Comparison of ENCODE assay signal across 8 cellular contexts in the genomic region with DNA sequence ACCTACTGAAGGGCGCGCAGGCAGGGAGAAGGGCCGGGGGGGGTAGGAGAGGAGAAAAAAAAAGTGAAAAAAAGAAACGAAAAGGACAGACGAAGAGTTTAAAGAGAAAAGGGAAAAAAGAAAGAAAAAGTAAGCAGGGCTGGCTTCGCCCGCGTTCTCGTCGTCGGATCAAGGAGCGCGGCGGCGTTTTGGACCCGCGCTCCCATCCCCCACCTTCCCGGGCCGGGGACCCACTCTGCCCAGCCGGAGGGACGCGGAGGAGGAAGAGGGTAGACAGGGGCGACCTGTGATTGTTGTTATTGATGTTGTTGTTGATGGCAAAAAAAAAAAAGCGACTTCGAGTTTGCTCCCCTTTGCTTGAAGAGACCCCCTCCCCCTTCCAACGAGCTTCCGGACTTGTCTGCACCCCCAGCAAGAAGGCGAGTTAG. TPM values are rescaled to one million over a fixed set of nuclear protein-coding genes. Genes with fewer than 3 reads are reported as not detected.
DNase-seq lines count a peak whose midpoint lies in the region; ATAC-seq and TF ChIP-seq lines count a peak whose summit lies in the region.

No MANE protein-coding gene starts in this region.

- no peaks in the 10 kb centered on the region for H3K9me3 Mint-ChIP-seq in activated T-helper 17 cell treated with anti-CD3 and anti-CD28 coated beads, Interleukin-2, amount 50 U/mL, for 72 hours

- H3K4me1 Mint-ChIP-seq in activated T-helper 17 cell treated with anti-CD3 and anti-CD28 coated beads, Interleukin-2, amount 50 U/mL, for 72 hours, result peaks cover 8% of the 10 kb centered on the region

- no peak for TF ChIP-seq CTCF in AG04450 (IDR thresholded peaks at IDR 0.05; ENCODE audit: low read depth, low read length)
- no peak for TF ChIP-seq CTCF in suprapubic skin (IDR thresholded peaks at IDR 0.05)

- peak overlapping the region; percentile 95 for H3K4me3 ChIP-seq in AG04450 (ENCODE audit: low read depth, low read length)
- peak overlapping the region; percentile 67 for H3K4me3 ChIP-seq in suprapubic skin

- H3K27me3 ChIP-seq in AG04450 (ENCODE audit: control insufficient read depth, insufficient read depth, low read length) (no peaks in the 10 kb centered on the region), layer of hippocampus (ENCODE audit: control insufficient read depth, insufficient read depth, low read length) (no peaks in the 10 kb centered on the region), suprapubic skin (no peaks in the 10 kb centered on the region)

- H3K4me1 ChIP-seq in suprapubic skin, result peaks cover 20% of the 10 kb centered on the region

- H3K36me3 Mint-ChIP-seq in activated T-helper 17 cell treated with anti-CD3 and anti-CD28 coated beads, Interleukin-2, amount 50 U/mL, for 72 hours (ENCODE audit: low read depth), result peaks cover 9% of the 10 kb centered on the region

- WGBS in suprapubic skin, result under 1% methylated on average over 28 of the region's 28 CpGs

- peaks cover 47% of the 10 kb centered on the region for H3K27me3 Mint-ChIP-seq in activated T-helper 17 cell treated with anti-CD3 and anti-CD28 coated beads, Interleukin-2, amount 50 U/mL, for 72 hours

- peak overlapping the region; percentile 43 for H3K27ac Mint-ChIP-seq in activated T-helper 17 cell treated with anti-CD3 and anti-CD28 coated beads, Interleukin-2, amount 50 U/mL, for 72 hours

- CTCF ChIA-PET in AG04450 (lab: Charles Lee), result interaction anchor here (0.6 to 1.5 kb wide), 3 partner anchors 158 to 553 kb away, joined by 6 to 9 read pairs (median 6); no protein-coding TSS in a partner anchor

- TF ChIP-seq POLR2A in suprapubic skin (IDR thresholded peaks at IDR 0.05), result no peak

- peak overlapping the region; percentile 84 for H3K4me3 Mint-ChIP-seq in activated T-helper 17 cell treated with anti-CD3 and anti-CD28 coated beads, Interleukin-2, amount 50 U/mL, for 72 hours

- no peak for TF ChIP-seq EP300 in suprapubic skin (IDR thresholded peaks at IDR 0.05)

- H3K9me3 ChIP-seq in AG04450 (ENCODE audit: control insufficient read depth, insufficient read depth, low read length) (peaks cover 3% of the 10 kb centered on the region; the same call in 1 of the 2 replicates), suprapubic skin (no peaks in the 10 kb centered on the region)

- no peaks in the 10 kb centered on the region for H3K36me3 ChIP-seq in suprapubic skin

- ATAC-seq in activated T-helper 17 cell treated with anti-CD3 and anti-CD28 coated beads, Interleukin-2, amount 50 U/mL, for 72 hours (replicated peaks), result no peak
- ATAC-seq in HG03135 (IDR thresholded peaks at IDR 0.05; ENCODE audit: unreplicated experiment), result no peak

- H3K27ac ChIP-seq in AG04450 (ENCODE audit: low read depth, low read length) (peak overlapping the region; percentile 91), layer of hippocampus (ENCODE audit: low read depth, low read length) (peak overlapping the region; percentile 38), suprapubic skin (peak overlapping the region; percentile 93)

- POLR2A ChIA-PET in AG04450 (lab: Yijun Ruan, JAX), result interaction anchor here (0.7 to 1.9 kb wide), 6 partner anchors 71 to 1335 kb away, joined by 3 to 15 read pairs (median 4); no protein-coding TSS in a partner anchor

- DNase-seq in AG04450 (ENCODE audit: low read depth, low spot score) (no peak), GM19238 (ENCODE audit: insufficient read length, low spot score) (peak; percentile 22), suprapubic skin (ENCODE audit: low spot score in 2 of 2) (no peak), T-helper 9 cell (no peak), HK-2 (ENCODE audit: unreplicated experiment) (no peak)

RNA-seq across cellular contexts. Expression of a gene that starts 2.4 kb away (rescaled TPM):
- 29.1 and 33.5 TPM in 2 replicates for polyA plus RNA-seq in AG04450 (2011; rRNA removed)
- polyA minus RNA-seq in AG04450 (2011; rRNA and poly(A)+ RNA removed), result 23.2 and 31.6 TPM in 2 replicates
- 1 to 10 TPM in 1 of 2 donors, under 1 TPM in 1; 0.71 to 1.5 TPM for total RNA-seq in activated T-helper 17 cell treated with anti-CD3 and anti-CD28 coated beads, Interleukin-2, amount 50 U/mL, for 72 hours
- 10 to 100 TPM; 10.9 to 16.7 (median 15.8) TPM for total RNA-seq in suprapubic skin

Comparison
In these comparisons a context has a peak if more than half of its experiments do, and no peak if none do; other contexts are left out.
1. H3K27ac ChIP-seq: peak in every context shown above with its lines; median percentile 93 in suprapubic skin; 91 in AG04450; 38 in layer of hippocampus.
2. RNA of a gene that starts 2.4 kb away (total RNA-seq): 10.9 to 16.7 TPM in suprapubic skin; 0.71 to 1.5 TPM in activated T-helper 17 cell treated with anti-CD3 and anti-CD28 coated beads, Interleukin-2, amount 50 U/mL, for 72 hours; every median in the first group is over 4 times any median in the second.